ENCODE assay signal across 1 cellular context in the genomic region with DNA sequence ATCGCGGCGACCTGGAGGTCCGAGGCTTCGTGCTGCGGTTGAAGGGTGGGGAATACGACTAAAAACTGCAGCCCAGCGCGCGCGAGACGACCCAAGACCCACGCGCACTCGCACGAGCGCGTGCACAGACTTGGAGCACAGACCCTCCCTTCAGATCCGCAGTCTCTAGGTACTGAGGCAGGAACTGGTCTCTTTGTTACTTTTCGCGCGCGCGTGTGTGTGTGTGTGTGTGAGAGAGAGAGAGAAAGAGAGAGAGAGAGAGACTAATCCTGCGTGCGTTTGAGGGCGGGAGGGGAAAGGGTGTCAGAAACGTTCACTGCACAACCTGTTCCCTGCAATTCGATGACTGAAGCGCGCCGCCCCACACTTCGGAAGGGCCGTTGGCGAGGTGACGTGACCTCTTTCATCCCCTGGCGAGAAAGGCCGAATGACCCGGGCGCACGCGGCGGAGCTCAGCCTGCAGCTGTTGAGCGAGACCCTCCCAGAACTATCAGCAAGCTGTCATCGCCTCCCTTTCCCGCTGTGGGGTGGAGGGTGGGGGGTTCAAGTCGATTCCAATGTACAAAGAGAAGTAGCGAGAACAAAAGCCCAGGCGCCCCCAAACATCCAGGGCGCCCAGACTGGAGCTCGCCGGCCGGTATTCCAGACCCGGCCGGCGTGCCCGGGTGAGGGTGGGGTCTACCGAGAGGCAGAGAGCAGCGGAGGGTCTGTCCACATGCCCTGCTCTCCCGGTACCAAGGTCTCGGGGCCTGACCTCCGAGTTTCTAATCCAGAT.
TF ChIP-seq lines count a peak whose summit lies in the region.

No MANE protein-coding gene starts in this region.

TF ChIP-seq in HepG2, 621 proteins besides CTCF, POLR2A, EP300 and RAD21 (continued from another document and continues in another):
- TF ChIP-seq, protein P1, sequence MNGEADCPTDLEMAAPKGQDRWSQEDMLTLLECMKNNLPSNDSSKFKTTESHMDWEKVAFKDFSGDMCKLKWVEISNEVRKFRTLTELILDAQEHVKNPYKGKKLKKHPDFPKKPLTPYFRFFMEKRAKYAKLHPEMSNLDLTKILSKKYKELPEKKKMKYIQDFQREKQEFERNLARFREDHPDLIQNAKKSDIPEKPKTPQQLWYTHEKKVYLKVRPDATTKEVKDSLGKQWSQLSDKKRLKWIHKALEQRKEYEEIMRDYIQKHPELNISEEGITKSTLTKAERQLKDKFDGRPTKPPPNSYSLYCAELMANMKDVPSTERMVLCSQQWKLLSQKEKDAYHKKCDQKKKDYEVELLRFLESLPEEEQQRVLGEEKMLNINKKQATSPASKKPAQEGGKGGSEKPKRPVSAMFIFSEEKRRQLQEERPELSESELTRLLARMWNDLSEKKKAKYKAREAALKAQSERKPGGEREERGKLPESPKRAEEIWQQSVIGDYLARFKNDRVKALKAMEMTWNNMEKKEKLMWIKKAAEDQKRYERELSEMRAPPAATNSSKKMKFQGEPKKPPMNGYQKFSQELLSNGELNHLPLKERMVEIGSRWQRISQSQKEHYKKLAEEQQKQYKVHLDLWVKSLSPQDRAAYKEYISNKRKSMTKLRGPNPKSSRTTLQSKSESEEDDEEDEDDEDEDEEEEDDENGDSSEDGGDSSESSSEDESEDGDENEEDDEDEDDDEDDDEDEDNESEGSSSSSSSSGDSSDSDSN (CRISPR knock-in tag; IDR thresholded peaks at IDR 0.05), result 0 out of 2 replicates have a peak, but pooled peaks have one; percentile 12
- TF ChIP-seq, protein P2, sequence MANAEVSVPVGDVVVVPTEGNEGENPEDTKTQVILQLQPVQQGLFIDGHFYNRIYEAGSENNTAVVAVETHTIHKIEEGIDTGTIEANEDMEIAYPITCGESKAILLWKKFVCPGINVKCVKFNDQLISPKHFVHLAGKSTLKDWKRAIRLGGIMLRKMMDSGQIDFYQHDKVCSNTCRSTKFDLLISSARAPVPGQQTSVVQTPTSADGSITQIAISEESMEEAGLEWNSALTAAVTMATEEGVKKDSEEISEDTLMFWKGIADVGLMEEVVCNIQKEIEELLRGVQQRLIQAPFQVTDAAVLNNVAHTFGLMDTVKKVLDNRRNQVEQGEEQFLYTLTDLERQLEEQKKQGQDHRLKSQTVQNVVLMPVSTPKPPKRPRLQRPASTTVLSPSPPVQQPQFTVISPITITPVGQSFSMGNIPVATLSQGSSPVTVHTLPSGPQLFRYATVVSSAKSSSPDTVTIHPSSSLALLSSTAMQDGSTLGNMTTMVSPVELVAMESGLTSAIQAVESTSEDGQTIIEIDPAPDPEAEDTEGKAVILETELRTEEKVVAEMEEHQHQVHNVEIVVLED (CRISPR knock-in tag; IDR thresholded peaks at IDR 0.05; ENCODE audit: borderline replicate concordance), result no peak
- no peak for TF ChIP-seq HNRNPK (IDR thresholded peaks at IDR 0.05; ENCODE audit: low read depth, low read length, poor library complexity, severe bottlenecking)
- TF ChIP-seq HDAC2 (CRISPR knock-in tag; IDR thresholded peaks at IDR 0.05), result no peak
- TF ChIP-seq TCF7L2 (IDR thresholded peaks at IDR 0.05; ENCODE audit: low read depth, low read length), result no peak
- TF ChIP-seq, protein P3, sequence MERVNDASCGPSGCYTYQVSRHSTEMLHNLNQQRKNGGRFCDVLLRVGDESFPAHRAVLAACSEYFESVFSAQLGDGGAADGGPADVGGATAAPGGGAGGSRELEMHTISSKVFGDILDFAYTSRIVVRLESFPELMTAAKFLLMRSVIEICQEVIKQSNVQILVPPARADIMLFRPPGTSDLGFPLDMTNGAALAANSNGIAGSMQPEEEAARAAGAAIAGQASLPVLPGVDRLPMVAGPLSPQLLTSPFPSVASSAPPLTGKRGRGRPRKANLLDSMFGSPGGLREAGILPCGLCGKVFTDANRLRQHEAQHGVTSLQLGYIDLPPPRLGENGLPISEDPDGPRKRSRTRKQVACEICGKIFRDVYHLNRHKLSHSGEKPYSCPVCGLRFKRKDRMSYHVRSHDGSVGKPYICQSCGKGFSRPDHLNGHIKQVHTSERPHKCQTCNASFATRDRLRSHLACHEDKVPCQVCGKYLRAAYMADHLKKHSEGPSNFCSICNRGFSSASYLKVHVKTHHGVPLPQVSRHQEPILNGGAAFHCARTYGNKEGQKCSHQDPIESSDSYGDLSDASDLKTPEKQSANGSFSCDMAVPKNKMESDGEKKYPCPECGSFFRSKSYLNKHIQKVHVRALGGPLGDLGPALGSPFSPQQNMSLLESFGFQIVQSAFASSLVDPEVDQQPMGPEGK (CRISPR knock-in tag; IDR thresholded peaks at IDR 0.05), result no peak
- TF ChIP-seq ARNT2 (CRISPR knock-in tag; IDR thresholded peaks at IDR 0.05; ENCODE audit: low read depth), result no peak
- TF ChIP-seq, protein P4, sequence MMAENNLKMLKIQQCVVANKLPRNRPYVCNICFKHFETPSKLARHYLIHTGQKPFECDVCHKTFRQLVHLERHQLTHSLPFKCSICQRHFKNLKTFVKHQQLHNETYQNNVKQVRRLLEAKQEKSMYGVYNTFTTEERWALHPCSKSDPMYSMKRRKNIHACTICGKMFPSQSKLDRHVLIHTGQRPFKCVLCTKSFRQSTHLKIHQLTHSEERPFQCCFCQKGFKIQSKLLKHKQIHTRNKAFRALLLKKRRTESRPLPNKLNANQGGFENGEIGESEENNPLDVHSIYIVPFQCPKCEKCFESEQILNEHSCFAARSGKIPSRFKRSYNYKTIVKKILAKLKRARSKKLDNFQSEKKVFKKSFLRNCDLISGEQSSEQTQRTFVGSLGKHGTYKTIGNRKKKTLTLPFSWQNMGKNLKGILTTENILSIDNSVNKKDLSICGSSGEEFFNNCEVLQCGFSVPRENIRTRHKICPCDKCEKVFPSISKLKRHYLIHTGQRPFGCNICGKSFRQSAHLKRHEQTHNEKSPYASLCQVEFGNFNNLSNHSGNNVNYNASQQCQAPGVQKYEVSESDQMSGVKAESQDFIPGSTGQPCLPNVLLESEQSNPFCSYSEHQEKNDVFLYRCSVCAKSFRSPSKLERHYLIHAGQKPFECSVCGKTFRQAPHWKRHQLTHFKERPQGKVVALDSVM (CRISPR knock-in tag; IDR thresholded peaks at IDR 0.05), result no peak
- TF ChIP-seq, protein P5, sequence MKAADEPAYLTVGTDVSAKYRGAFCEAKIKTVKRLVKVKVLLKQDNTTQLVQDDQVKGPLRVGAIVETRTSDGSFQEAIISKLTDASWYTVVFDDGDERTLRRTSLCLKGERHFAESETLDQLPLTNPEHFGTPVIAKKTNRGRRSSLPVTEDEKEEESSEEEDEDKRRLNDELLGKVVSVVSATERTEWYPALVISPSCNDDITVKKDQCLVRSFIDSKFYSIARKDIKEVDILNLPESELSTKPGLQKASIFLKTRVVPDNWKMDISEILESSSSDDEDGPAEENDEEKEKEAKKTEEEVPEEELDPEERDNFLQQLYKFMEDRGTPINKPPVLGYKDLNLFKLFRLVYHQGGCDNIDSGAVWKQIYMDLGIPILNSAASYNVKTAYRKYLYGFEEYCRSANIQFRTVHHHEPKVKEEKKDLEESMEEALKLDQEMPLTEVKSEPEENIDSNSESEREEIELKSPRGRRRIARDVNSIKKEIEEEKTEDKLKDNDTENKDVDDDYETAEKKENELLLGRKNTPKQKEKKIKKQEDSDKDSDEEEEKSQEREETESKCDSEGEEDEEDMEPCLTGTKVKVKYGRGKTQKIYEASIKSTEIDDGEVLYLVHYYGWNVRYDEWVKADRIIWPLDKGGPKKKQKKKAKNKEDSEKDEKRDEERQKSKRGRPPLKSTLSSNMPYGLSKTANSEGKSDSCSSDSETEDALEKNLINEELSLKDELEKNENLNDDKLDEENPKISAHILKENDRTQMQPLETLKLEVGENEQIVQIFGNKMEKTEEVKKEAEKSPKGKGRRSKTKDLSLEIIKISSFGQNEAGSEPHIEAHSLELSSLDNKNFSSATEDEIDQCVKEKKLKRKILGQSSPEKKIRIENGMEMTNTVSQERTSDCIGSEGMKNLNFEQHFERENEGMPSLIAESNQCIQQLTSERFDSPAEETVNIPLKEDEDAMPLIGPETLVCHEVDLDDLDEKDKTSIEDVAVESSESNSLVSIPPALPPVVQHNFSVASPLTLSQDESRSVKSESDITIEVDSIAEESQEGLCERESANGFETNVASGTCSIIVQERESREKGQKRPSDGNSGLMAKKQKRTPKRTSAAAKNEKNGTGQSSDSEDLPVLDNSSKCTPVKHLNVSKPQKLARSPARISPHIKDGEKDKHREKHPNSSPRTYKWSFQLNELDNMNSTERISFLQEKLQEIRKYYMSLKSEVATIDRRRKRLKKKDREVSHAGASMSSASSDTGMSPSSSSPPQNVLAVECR (CRISPR knock-in tag; IDR thresholded peaks at IDR 0.05; ENCODE audit: borderline replicate concordance), result no peak
- TF ChIP-seq ZNF589 (CRISPR knock-in tag; conservative IDR thresholded peaks at IDR 0.05), result 0 out of 2 replicates have a peak, but pooled peaks have one; percentile 29
- TF ChIP-seq ZNF225 (CRISPR knock-in tag; IDR thresholded peaks at IDR 0.05), result no peak
- TF ChIP-seq ZNF607 (CRISPR knock-in tag; IDR thresholded peaks at IDR 0.05; ENCODE audit: borderline replicate concordance), result no peak
- no peak for TF ChIP-seq ZNF431 (CRISPR knock-in tag; IDR thresholded peaks at IDR 0.05; ENCODE audit: borderline replicate concordance, low read depth)
- TF ChIP-seq KAT8 (CRISPR knock-in tag; IDR thresholded peaks at IDR 0.05), result no peak
- TF ChIP-seq ZNF17 (CRISPR knock-in tag; IDR thresholded peaks at IDR 0.05), result no peak
- TF ChIP-seq ARNTL (CRISPR knock-in tag; IDR thresholded peaks at IDR 0.05), result no peak
- TF ChIP-seq, protein P6, sequence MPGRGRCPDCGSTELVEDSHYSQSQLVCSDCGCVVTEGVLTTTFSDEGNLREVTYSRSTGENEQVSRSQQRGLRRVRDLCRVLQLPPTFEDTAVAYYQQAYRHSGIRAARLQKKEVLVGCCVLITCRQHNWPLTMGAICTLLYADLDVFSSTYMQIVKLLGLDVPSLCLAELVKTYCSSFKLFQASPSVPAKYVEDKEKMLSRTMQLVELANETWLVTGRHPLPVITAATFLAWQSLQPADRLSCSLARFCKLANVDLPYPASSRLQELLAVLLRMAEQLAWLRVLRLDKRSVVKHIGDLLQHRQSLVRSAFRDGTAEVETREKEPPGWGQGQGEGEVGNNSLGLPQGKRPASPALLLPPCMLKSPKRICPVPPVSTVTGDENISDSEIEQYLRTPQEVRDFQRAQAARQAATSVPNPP (CRISPR knock-in tag; IDR thresholded peaks at IDR 0.05), result no peak
- TF ChIP-seq ZBTB7B (CRISPR knock-in tag; IDR thresholded peaks at IDR 0.05), result no peak; the same call in 1 of the 2 replicates
- TF ChIP-seq, protein P7, sequence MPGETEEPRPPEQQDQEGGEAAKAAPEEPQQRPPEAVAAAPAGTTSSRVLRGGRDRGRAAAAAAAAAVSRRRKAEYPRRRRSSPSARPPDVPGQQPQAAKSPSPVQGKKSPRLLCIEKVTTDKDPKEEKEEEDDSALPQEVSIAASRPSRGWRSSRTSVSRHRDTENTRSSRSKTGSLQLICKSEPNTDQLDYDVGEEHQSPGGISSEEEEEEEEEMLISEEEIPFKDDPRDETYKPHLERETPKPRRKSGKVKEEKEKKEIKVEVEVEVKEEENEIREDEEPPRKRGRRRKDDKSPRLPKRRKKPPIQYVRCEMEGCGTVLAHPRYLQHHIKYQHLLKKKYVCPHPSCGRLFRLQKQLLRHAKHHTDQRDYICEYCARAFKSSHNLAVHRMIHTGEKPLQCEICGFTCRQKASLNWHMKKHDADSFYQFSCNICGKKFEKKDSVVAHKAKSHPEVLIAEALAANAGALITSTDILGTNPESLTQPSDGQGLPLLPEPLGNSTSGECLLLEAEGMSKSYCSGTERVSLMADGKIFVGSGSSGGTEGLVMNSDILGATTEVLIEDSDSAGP (CRISPR knock-in tag; IDR thresholded peaks at IDR 0.05; ENCODE audit: borderline replicate concordance), result 0 out of 2 replicates have a peak, but pooled peaks have one; percentile 24
- TF ChIP-seq ZNF678 (CRISPR knock-in tag; IDR thresholded peaks at IDR 0.05), result no peak
- TF ChIP-seq, protein P8, sequence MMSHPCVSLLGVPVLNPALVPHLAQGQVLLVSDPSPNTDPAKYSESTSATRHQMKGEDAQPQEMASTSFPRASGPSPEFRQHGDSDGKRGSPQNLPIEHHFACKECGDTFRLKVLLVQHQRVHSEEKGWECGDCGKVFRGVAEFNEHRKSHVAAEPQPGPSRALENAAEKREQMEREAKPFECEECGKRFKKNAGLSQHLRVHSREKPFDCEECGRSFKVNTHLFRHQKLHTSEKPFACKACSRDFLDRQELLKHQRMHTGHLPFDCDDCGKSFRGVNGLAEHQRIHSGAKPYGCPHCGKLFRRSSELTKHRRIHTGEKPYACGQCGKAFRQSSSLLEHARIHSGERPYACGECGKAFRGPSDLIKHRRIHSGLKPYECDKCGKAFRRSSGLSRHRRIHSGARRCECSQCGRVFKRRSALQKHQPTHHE (CRISPR knock-in tag; IDR thresholded peaks at IDR 0.05; ENCODE audit: borderline replicate concordance), result no peak
- no peak for TF ChIP-seq KLF16 (CRISPR knock-in tag; IDR thresholded peaks at IDR 0.05)
- no peak for TF ChIP-seq ZEB1 (IDR thresholded peaks at IDR 0.05; ENCODE audit: insufficient replicate concordance, low read depth)
- no peak for TF ChIP-seq HIVEP1 (CRISPR knock-in tag; IDR thresholded peaks at IDR 0.05)
- TF ChIP-seq, protein P9, sequence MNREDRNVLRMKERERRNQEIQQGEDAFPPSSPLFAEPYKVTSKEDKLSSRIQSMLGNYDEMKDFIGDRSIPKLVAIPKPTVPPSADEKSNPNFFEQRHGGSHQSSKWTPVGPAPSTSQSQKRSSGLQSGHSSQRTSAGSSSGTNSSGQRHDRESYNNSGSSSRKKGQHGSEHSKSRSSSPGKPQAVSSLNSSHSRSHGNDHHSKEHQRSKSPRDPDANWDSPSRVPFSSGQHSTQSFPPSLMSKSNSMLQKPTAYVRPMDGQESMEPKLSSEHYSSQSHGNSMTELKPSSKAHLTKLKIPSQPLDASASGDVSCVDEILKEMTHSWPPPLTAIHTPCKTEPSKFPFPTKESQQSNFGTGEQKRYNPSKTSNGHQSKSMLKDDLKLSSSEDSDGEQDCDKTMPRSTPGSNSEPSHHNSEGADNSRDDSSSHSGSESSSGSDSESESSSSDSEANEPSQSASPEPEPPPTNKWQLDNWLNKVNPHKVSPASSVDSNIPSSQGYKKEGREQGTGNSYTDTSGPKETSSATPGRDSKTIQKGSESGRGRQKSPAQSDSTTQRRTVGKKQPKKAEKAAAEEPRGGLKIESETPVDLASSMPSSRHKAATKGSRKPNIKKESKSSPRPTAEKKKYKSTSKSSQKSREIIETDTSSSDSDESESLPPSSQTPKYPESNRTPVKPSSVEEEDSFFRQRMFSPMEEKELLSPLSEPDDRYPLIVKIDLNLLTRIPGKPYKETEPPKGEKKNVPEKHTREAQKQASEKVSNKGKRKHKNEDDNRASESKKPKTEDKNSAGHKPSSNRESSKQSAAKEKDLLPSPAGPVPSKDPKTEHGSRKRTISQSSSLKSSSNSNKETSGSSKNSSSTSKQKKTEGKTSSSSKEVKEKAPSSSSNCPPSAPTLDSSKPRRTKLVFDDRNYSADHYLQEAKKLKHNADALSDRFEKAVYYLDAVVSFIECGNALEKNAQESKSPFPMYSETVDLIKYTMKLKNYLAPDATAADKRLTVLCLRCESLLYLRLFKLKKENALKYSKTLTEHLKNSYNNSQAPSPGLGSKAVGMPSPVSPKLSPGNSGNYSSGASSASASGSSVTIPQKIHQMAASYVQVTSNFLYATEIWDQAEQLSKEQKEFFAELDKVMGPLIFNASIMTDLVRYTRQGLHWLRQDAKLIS (CRISPR knock-in tag; IDR thresholded peaks at IDR 0.05), result no peak
- no peak for TF ChIP-seq ZNF709 (CRISPR knock-in tag; IDR thresholded peaks at IDR 0.05)
- no peak for TF ChIP-seq MED8 (CRISPR knock-in tag; IDR thresholded peaks at IDR 0.05; ENCODE audit: insufficient replicate concordance)
- TF ChIP-seq ZNF253 (CRISPR knock-in tag; IDR thresholded peaks at IDR 0.05; ENCODE audit: borderline replicate concordance), result no peak
- 0 out of 2 replicates have a peak, but pooled peaks have one; percentile 31 for TF ChIP-seq RNF2 (conservative IDR thresholded peaks at IDR 0.05; ENCODE audit: low read depth)
- no peak for TF ChIP-seq ZNF296 (CRISPR knock-in tag; conservative IDR thresholded peaks at IDR 0.05)
- TF ChIP-seq, protein P10, sequence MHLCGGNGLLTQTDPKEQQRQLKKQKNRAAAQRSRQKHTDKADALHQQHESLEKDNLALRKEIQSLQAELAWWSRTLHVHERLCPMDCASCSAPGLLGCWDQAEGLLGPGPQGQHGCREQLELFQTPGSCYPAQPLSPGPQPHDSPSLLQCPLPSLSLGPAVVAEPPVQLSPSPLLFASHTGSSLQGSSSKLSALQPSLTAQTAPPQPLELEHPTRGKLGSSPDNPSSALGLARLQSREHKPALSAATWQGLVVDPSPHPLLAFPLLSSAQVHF (CRISPR knock-in tag; IDR thresholded peaks at IDR 0.05), result 0 out of 2 replicates have a peak, but pooled peaks have one; percentile 45
